Comparison of ENCODE assay signal across 12 cellular contexts in genomic region chrX:17638731-17639130, GRCh38.
"Had no signal": no experiment of that assay in that cellular context is flagged by ENCODE, and none has a peak within 500 bp of the region (broad histone marks: within the 10 kb centered on the region; RNA-seq: fewer than 3 reads in every experiment).

No MANE protein-coding gene starts in this region.

- H3K9me3 Mint-ChIP-seq: activated CD4-positive, alpha-beta memory T cell treated with anti-CD3 and anti-CD28 coated beads, Interleukin-2, amount 10 ng/mL, durations not matched to agents 7 days and 5 days; activated naive CD4-positive, alpha-beta T cell treated with anti-CD3 and anti-CD28 coated beads, Interleukin-2, amount 10 ng/mL, durations not matched to agents 7 days and 5 days; activated T-cell treated with anti-CD3 and anti-CD28 coated beads, Interleukin-2, amount 50 U/mL, for 24 hours; neural crest cell; stimulated activated effector memory CD8-positive, alpha-beta T cell treated with anti-CD3 and anti-CD28 coated beads, Interleukin-12 subunit alpha, Interleukin-12 subunit beta, amount 100 ng/mL, for 72 hours; WTC11 had no signal

- H3K36me3 Mint-ChIP-seq: activated naive CD4-positive, alpha-beta T cell treated with anti-CD3 and anti-CD28 coated beads, Interleukin-2, amount 10 ng/mL, durations not matched to agents 7 days and 5 days; stimulated activated effector memory CD8-positive, alpha-beta T cell treated with anti-CD3 and anti-CD28 coated beads, Interleukin-12 subunit alpha, Interleukin-12 subunit beta, amount 100 ng/mL, for 72 hours; WTC11 had no signal

- H3K27ac Mint-ChIP-seq: activated CD4-positive, alpha-beta memory T cell treated with anti-CD3 and anti-CD28 coated beads, Interleukin-2, amount 10 ng/mL, durations not matched to agents 7 days and 5 days; activated naive CD4-positive, alpha-beta T cell treated with anti-CD3 and anti-CD28 coated beads, Interleukin-2, amount 10 ng/mL, durations not matched to agents 7 days and 5 days; activated T-cell treated with anti-CD3 and anti-CD28 coated beads, Interleukin-2, amount 50 U/mL, for 24 hours; stimulated activated effector memory CD8-positive, alpha-beta T cell treated with anti-CD3 and anti-CD28 coated beads, Interleukin-12 subunit alpha, Interleukin-12 subunit beta, amount 100 ng/mL, for 72 hours; WTC11 had no signal

- H3K4me3 Mint-ChIP-seq: activated CD4-positive, alpha-beta memory T cell treated with anti-CD3 and anti-CD28 coated beads, Interleukin-2, amount 10 ng/mL, durations not matched to agents 7 days and 5 days; activated naive CD4-positive, alpha-beta T cell treated with anti-CD3 and anti-CD28 coated beads, Interleukin-2, amount 10 ng/mL, durations not matched to agents 7 days and 5 days; activated T-cell treated with anti-CD3 and anti-CD28 coated beads, Interleukin-2, amount 50 U/mL, for 24 hours; neural crest cell; stimulated activated effector memory CD8-positive, alpha-beta T cell treated with anti-CD3 and anti-CD28 coated beads, Interleukin-12 subunit alpha, Interleukin-12 subunit beta, amount 100 ng/mL, for 72 hours; WTC11 had no signal

- H3K27me3 Mint-ChIP-seq: activated CD4-positive, alpha-beta memory T cell treated with anti-CD3 and anti-CD28 coated beads, Interleukin-2, amount 10 ng/mL, durations not matched to agents 7 days and 5 days; activated naive CD4-positive, alpha-beta T cell treated with anti-CD3 and anti-CD28 coated beads, Interleukin-2, amount 10 ng/mL, durations not matched to agents 7 days and 5 days; activated T-cell treated with anti-CD3 and anti-CD28 coated beads, Interleukin-2, amount 50 U/mL, for 24 hours had no signal

- H3K4me1 Mint-ChIP-seq: stimulated activated effector memory CD8-positive, alpha-beta T cell treated with anti-CD3 and anti-CD28 coated beads, Interleukin-12 subunit alpha, Interleukin-12 subunit beta, amount 100 ng/mL, for 72 hours had no signal

- DNase-seq: activated CD4-positive, alpha-beta memory T cell treated with anti-CD3 and anti-CD28 coated beads, Interleukin-2, amount 10 ng/mL, durations not matched to agents 7 days and 5 days; activated CD4-positive, alpha-beta T cell treated with anti-CD3 and anti-CD28 coated beads for 4 hours; activated naive CD4-positive, alpha-beta T cell treated with anti-CD3 and anti-CD28 coated beads, Interleukin-2, amount 10 ng/mL, durations not matched to agents 7 days and 5 days; activated T-cell treated with anti-CD3 and anti-CD28 coated beads, Interleukin-2, amount 50 U/mL, for 24 hours; islet precursor cell; midbrain; ovary; stimulated activated CD4-positive, alpha-beta T cell treated with anti-CD3 and anti-CD28 coated beads, Interleukin-12 subunit alpha, Interleukin-12 subunit beta, amount 100 ng/mL, for 4 hours; stimulated activated CD4-positive, alpha-beta T cell treated with anti-CD3 and anti-CD28 coated beads, Interleukin-2, amount 100 ng/mL, for 24 hours had no signal

- ATAC-seq: stimulated activated effector memory CD8-positive, alpha-beta T cell treated with anti-CD3 and anti-CD28 coated beads, Interleukin-12 subunit alpha, Interleukin-12 subunit beta, amount 100 ng/mL, for 72 hours; WTC11 had no signal
